12 cellular contexts compared by ENCODE assay signal in the genomic region with DNA sequence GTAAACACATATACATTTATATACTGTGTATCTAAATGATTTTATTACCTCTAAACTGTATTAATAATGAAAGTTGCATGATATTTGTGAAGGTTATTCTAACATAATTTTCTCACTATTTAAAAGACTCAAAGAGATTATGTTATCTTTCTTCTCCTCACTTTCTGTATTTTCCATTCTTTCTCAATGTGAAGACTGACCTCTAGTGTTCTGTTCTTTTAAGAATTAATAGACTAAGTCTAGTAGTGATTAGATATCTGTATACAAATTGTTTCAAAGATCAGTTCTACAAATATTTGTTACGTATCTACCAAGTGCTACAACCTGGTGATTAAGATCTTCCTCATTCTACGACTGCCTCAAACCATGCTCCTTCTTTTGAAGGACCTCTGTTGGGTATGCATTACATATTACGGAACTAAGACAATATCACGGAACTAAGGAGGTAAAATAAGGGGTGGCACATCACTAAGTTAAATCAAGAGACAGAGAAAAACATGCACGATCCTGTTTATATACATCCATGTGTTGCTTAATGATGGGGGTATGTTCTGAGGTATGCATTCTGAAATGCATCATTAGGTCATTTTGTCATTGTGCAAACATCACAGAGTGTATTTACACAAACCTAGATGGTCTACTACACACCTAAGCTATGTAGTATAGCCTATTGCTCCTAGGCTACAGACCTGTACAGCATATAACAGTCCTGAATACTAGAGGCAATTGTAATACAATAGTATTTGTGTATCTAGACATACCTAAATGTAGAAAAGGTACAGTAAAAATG.
DNase-seq lines count a peak whose midpoint lies in the region; ATAC-seq and TF ChIP-seq lines count a peak whose summit lies in the region.
"Had no signal": no experiment of that assay in that cellular context is flagged by ENCODE, and none has a peak within 500 bp of the region (broad histone marks: within the 10 kb centered on the region; RNA-seq: fewer than 3 reads in every experiment).

No MANE protein-coding gene starts in this region.

- H3K36me3 Mint-ChIP-seq in activated T-cell treated with anti-CD3 and anti-CD28 coated beads, Interleukin-2, amount 50 U/mL, for 72 hours (ENCODE audit: insufficient read depth in 2 of 2) = no peaks in the 10 kb centered on the region

- peak; percentile 62 for ATAC-seq in body of pancreas
- no peak for ATAC-seq in activated T-cell treated with anti-CD3 and anti-CD28 coated beads, Interleukin-2, amount 50 U/mL, for 72 hours (replicated peaks in 1 of 2)

- TF ChIP-seq POLR2A in body of pancreas (IDR thresholded peaks at IDR 0.05) = no peak

- no peak for DNase-seq in AG10803 (ENCODE audit: low read depth)
- peak; percentile 36 for DNase-seq in HCEC 1CT
- no peak for DNase-seq in body of pancreas
- DNase-seq in medulla oblongata (ENCODE audit: extremely low spot score) = peak; percentile 62
- no peak for DNase-seq in HPDE6-E6E7 (ENCODE audit: extremely low spot score)
- DNase-seq in GM20000 (ENCODE audit: low spot score) = no peak
- no peak for DNase-seq in activated T-cell treated with anti-CD3 and anti-CD28 coated beads, Interleukin-2, amount 50 U/mL, for 72 hours
- DNase-seq in iPS-NIHi7 (ENCODE audit: extremely low spot score) = no peak
- DNase-seq: DMS79; glutamatergic neuron; NCI-H69; stimulated activated CD8-positive, alpha-beta memory T cell treated with anti-CD3 and anti-CD28 coated beads, Interleukin-4, amount 100 ng/mL, for 48 hours had no signal

- no peaks in the 10 kb centered on the region for H3K4me1 Mint-ChIP-seq in activated T-cell treated with anti-CD3 and anti-CD28 coated beads, Interleukin-2, amount 50 U/mL, for 72 hours (ENCODE audit: low read depth)

- peaks cover 19% of the 10 kb centered on the region for H3K4me1 ChIP-seq in body of pancreas

- H3K9me3 ChIP-seq in body of pancreas = no peaks in the 10 kb centered on the region

- H3K27me3 ChIP-seq in body of pancreas = no peaks in the 10 kb centered on the region

- peak; percentile 36 for TF ChIP-seq CTCF in AG10803 (conservative IDR thresholded peaks at IDR 0.05; ENCODE audit: low read length)
- peak in 6 of 7 experiments; percentile 18 to 62 (median 53) for TF ChIP-seq CTCF in body of pancreas (IDR thresholded peaks at IDR 0.05)
- TF ChIP-seq CTCF in GM20000 (IDR thresholded peaks at IDR 0.05; ENCODE audit: extremely low read depth, missing control alignments) = no peak

- H3K9me3 Mint-ChIP-seq in activated T-cell treated with anti-CD3 and anti-CD28 coated beads, Interleukin-2, amount 50 U/mL, for 72 hours = no peaks in the 10 kb centered on the region

- peaks cover 8% of the 10 kb centered on the region for H3K27me3 Mint-ChIP-seq in activated T-cell treated with anti-CD3 and anti-CD28 coated beads, Interleukin-2, amount 50 U/mL, for 72 hours (ENCODE audit: low read depth)

- intact Hi-C loops in body of pancreas (cut with DNase I) = loop anchor here (10.0 kb wide), 1 partner anchor 572 kb away; no protein-coding TSS in a partner anchor

- H3K27ac Mint-ChIP-seq in activated T-cell treated with anti-CD3 and anti-CD28 coated beads, Interleukin-2, amount 50 U/mL, for 72 hours = no peak overlapping the region

- H3K27ac ChIP-seq in body of pancreas = no peak overlapping the region

- H3K4me3 ChIP-seq in AG10803 (ENCODE audit: low read length) = no peak overlapping the region
- no peak overlapping the region for H3K4me3 ChIP-seq in body of pancreas

- H3K4me3 Mint-ChIP-seq in activated T-cell treated with anti-CD3 and anti-CD28 coated beads, Interleukin-2, amount 50 U/mL, for 72 hours = no peak overlapping the region

- H3K36me3 ChIP-seq in body of pancreas (replicated peaks in 1 of 2; ENCODE audit: insufficient read depth in 1 of 2, low read depth in 2 of 2) = no peaks in the 10 kb centered on the region

- 36 to 46% methylated on average over 5 of the region's 5 CpGs for WGBS in body of pancreas, 2 donors

Comparison
In these comparisons a context has a peak if more than half of its experiments do, and no peak if none do; other contexts are left out.
1. DNase-seq: peak in HCEC 1CT (single experiment) and medulla oblongata (single experiment); none in AG10803 (single experiment), body of pancreas (0 of 4), HPDE6-E6E7 (single experiment), GM20000 (single experiment), activated T-cell treated with anti-CD3 and anti-CD28 coated beads, Interleukin-2, amount 50 U/mL, for 72 hours (0 of 2) and iPS-NIHi7 (single experiment).